1 cellular context compared by ENCODE assay signal in genomic region chr17:78141437-78142112, GRCh38.
A peak's percentile ranks its signal among the peaks of the same experiment; 100 is the strongest.
TF ChIP-seq lines count a peak whose summit lies in the region.

No MANE protein-coding gene starts in this region.

TF ChIP-seq in GM12878, 131 proteins besides CTCF, POLR2A, EP300 and RAD21:
- TF ChIP-seq BMI1 (IDR thresholded peaks at IDR 0.05; ENCODE audit: borderline replicate concordance), result no peak
- TF ChIP-seq SIN3A (IDR thresholded peaks at IDR 0.05; ENCODE audit: low read depth, low read length), result no peak
- 0 out of 2 replicates have a peak, but pooled peaks have one; percentile 27 for TF ChIP-seq IKZF1 (conservative IDR thresholded peaks at IDR 0.05)
- no peak for TF ChIP-seq CHD2 (IDR thresholded peaks at IDR 0.05; ENCODE audit: borderline replicate concordance, low read depth, low read length)
- TF ChIP-seq HDGF (IDR thresholded peaks at IDR 0.05), result no peak
